In genomic region chr19:10602330-10603083, GRCh38 we compare ENCODE assay signal across 9 cellular contexts. TPM values are rescaled to one million over a fixed set of nuclear protein-coding genes. Genes with fewer than 3 reads are reported as not detected.
A peak's percentile ranks its signal among the peaks of the same experiment; 100 is the strongest.
DNase-seq lines count a peak whose midpoint lies in the region; ATAC-seq and TF ChIP-seq lines count a peak whose summit lies in the region.
"Had no signal": no experiment of that assay in that cellular context is flagged by ENCODE, and none has a peak within 500 bp of the region (broad histone marks: within the 10 kb centered on the region; RNA-seq: fewer than 3 reads in every experiment).

No MANE protein-coding gene starts in this region.

- H3K9me2 ChIP-seq in neural cell (ENCODE audit: insufficient read depth, low read length), result no peaks in the 10 kb centered on the region

- peak overlapping the region; percentile 74 for H3K4me2 ChIP-seq in neural cell (ENCODE audit: low read length)

- H3K4me3 ChIP-seq in HUES64 (ENCODE audit: low read length) (peak overlapping the region; percentile 97), RWPE2 (ENCODE audit: severe bottlenecking) (peak overlapping the region; percentile 73), fibroblast of villous mesenchyme (ENCODE audit: low read depth, low read length) (peak overlapping the region; percentile 96), neural cell (ENCODE audit: low read length) (peak overlapping the region; percentile 97)

- peak overlapping the region; percentile 87 to 95 (median 92) for H3K27ac Mint-ChIP-seq in CD14-positive monocyte
- peak overlapping the region; percentile 98 to 99 for H3K27ac Mint-ChIP-seq in stimulated activated naive CD8-positive, alpha-beta T cell treated with anti-CD3 and anti-CD28 coated beads, Interleukin-15, amount 100 ng/mL, for 72 hours

- H3K4me1 ChIP-seq in HUES64 (ENCODE audit: insufficient read depth, low read length) (peaks cover 16% of the 10 kb centered on the region), RWPE2 (ENCODE audit: insufficient read depth, poor library complexity, severe bottlenecking) (peaks cover 20% of the 10 kb centered on the region)

- peak overlapping the region; percentile 92 for H3K9ac ChIP-seq in HUES64 (ENCODE audit: low read depth, low read length)
- peak overlapping the region; percentile 98 for H3K9ac ChIP-seq in neural cell (ENCODE audit: low read length)

- ATAC-seq in GM19351 (IDR thresholded peaks at IDR 0.05; ENCODE audit: unreplicated experiment) (peak; percentile 60), RWPE2 (ENCODE audit: low read depth) (peak; percentile 92)
- peak; percentile 80 for ATAC-seq in stimulated activated naive CD8-positive, alpha-beta T cell treated with anti-CD3 and anti-CD28 coated beads, Interleukin-15, amount 100 ng/mL, for 72 hours

- intact Hi-C loops in CD14-positive monocyte (cut with micrococcal nuclease), result loop anchor here in 1 of 2 donors (5.0 kb wide), 1 partner anchor 35 kb away; no protein-coding TSS in a partner anchor

- under 1% methylated on average over 76 of the region's 76 CpGs for WGBS in HUES64

- H3K9me3 ChIP-seq in HUES64 (ENCODE audit: insufficient read depth, low read depth, low read length), result no peaks in the 10 kb centered on the region
- H3K9me3 ChIP-seq in RWPE2 (ENCODE audit: severe bottlenecking), result no peaks in the 10 kb centered on the region
- no peaks in the 10 kb centered on the region for H3K9me3 ChIP-seq in neural cell (ENCODE audit: low read length)

- no peaks in the 10 kb centered on the region for H3K27me3 ChIP-seq in HUES64 (ENCODE audit: insufficient read depth, low read length)
- no peaks in the 10 kb centered on the region for H3K27me3 ChIP-seq in RWPE2 (ENCODE audit: insufficient read depth, poor library complexity, severe bottlenecking)
- no peaks in the 10 kb centered on the region for H3K27me3 ChIP-seq in neural cell (ENCODE audit: insufficient read depth, low read depth, low read length)

- peak overlapping the region; percentile 89 to 92 for H3K4me3 Mint-ChIP-seq in CD14-positive monocyte
- peak overlapping the region; percentile 89 to 91 for H3K4me3 Mint-ChIP-seq in stimulated activated naive CD8-positive, alpha-beta T cell treated with anti-CD3 and anti-CD28 coated beads, Interleukin-15, amount 100 ng/mL, for 72 hours

- peak; percentile 33 for TF ChIP-seq EP300 in neural cell (conservative IDR thresholded peaks at IDR 0.05; ENCODE audit: poor library complexity, severe bottlenecking)

- H3K27me3 Mint-ChIP-seq in CD14-positive monocyte (ENCODE audit: low read depth in 3 of 3), result peaks cover 1 to 5% (median 3%) of the 10 kb centered on the region in 3 donors
- no peaks in the 10 kb centered on the region for H3K27me3 Mint-ChIP-seq in stimulated activated naive CD8-positive, alpha-beta T cell treated with anti-CD3 and anti-CD28 coated beads, Interleukin-15, amount 100 ng/mL, for 72 hours

- no peak for TF ChIP-seq RAD21 in neural cell (conservative IDR thresholded peaks at IDR 0.05)

- peaks cover 0 to 3% (median 0%) of the 10 kb centered on the region in 7 donors for H3K9me3 Mint-ChIP-seq in CD14-positive monocyte
- H3K9me3 Mint-ChIP-seq in stimulated activated naive CD8-positive, alpha-beta T cell treated with anti-CD3 and anti-CD28 coated beads, Interleukin-15, amount 100 ng/mL, for 72 hours, result no peaks in the 10 kb centered on the region

- H3K27ac ChIP-seq in HUES64 (ENCODE audit: low read depth, low read length), result peak overlapping the region; percentile 89
- H3K27ac ChIP-seq in RWPE2 (ENCODE audit: poor library complexity, severe bottlenecking), result no peak overlapping the region
- peak overlapping the region; percentile 86 for H3K27ac ChIP-seq in neural cell (ENCODE audit: low read length)

- peak; percentile 70 for DNase-seq in CD14-positive monocyte (ENCODE audit: low spot score)
- DNase-seq in RWPE2 (ENCODE audit: low spot score), result peak; percentile 51
- DNase-seq in activated effector memory CD4-positive, alpha-beta T cell treated with anti-CD3 and anti-CD28 coated beads, Interleukin-2, amount 50 U/mL, for 16 hours, result peak; percentile 95
- peak; percentile 69 for DNase-seq in fibroblast of villous mesenchyme (ENCODE audit: low read depth)
- DNase-seq in stimulated activated naive CD8-positive, alpha-beta T cell treated with anti-CD3 and anti-CD28 coated beads, Interleukin-15, amount 100 ng/mL, for 72 hours, result peak; percentile 84 to 85

- no peaks in the 10 kb centered on the region for H4K20me1 ChIP-seq in neural cell (ENCODE audit: insufficient read depth)

- peaks cover 29% of the 10 kb centered on the region for H3K79me2 ChIP-seq in neural cell (replicated peaks; ENCODE audit: insufficient read depth, low read length)

- H3K36me3 ChIP-seq in HUES64 (ENCODE audit: insufficient read depth, low read length), result no peaks in the 10 kb centered on the region; the same call in 1 of the 2 replicates
- no peaks in the 10 kb centered on the region for H3K36me3 ChIP-seq in RWPE2 (ENCODE audit: low read depth)
- H3K36me3 ChIP-seq in neural cell (ENCODE audit: insufficient read depth, low read length), result no peaks in the 10 kb centered on the region

- H3F3A ChIP-seq in neural cell (ENCODE audit: insufficient read depth, low read length, poor library complexity, severe bottlenecking), result no peaks in the 10 kb centered on the region

- no peak for TF ChIP-seq CTCF in CD14-positive monocyte (IDR thresholded peaks at IDR 0.05)
- TF ChIP-seq CTCF in RWPE2 (IDR thresholded peaks at IDR 0.05; ENCODE audit: poor library complexity, severe bottlenecking), result no peak
- TF ChIP-seq CTCF in fibroblast of villous mesenchyme (IDR thresholded peaks at IDR 0.05; ENCODE audit: insufficient read depth, low read depth, low read length), result no peak
- no peak for TF ChIP-seq CTCF in neural cell (IDR thresholded peaks at IDR 0.05; ENCODE audit: poor library complexity, severe bottlenecking)

- no peaks in the 10 kb centered on the region for H3K36me3 Mint-ChIP-seq in CD14-positive monocyte

- peaks cover 30% of the 10 kb centered on the region for H3K4me1 Mint-ChIP-seq in CD14-positive monocyte
- peaks cover 21% of the 10 kb centered on the region for H3K4me1 Mint-ChIP-seq in stimulated activated naive CD8-positive, alpha-beta T cell treated with anti-CD3 and anti-CD28 coated beads, Interleukin-15, amount 100 ng/mL, for 72 hours

- H2AFZ ChIP-seq in neural cell (ENCODE audit: low read depth, low read length), result peak overlapping the region; percentile 65

TF ChIP-seq in neural cell, 6 proteins besides CTCF, POLR2A, EP300 and RAD21:
- TF ChIP-seq POLR2AphosphoS5 (IDR thresholded peaks at IDR 0.05) (peak; percentile 88), MXI1 (conservative IDR thresholded peaks at IDR 0.05; ENCODE audit: poor library complexity, severe bottlenecking) (peak; percentile 57), TAF1 (IDR thresholded peaks at IDR 0.05; ENCODE audit: low read depth) (no peak), EZH2 (IDR thresholded peaks at IDR 0.05; ENCODE audit: borderline replicate concordance, insufficient read depth, low read length, poor library complexity, severe bottlenecking) (no peak), SMC3 (conservative IDR thresholded peaks at IDR 0.05; ENCODE audit: poor library complexity) (no peak), REST (IDR thresholded peaks at IDR 0.05; ENCODE audit: borderline replicate concordance) (peak; percentile 61)

RNA-seq across cellular contexts. Expression of gene AP1M2, which starts 15.4 kb away (rescaled TPM):
- polyA plus RNA-seq in CD14-positive monocyte, result under 1 TPM in 1 of 2 donors, not detected in 1; 0.36 TPM
- polyA plus RNA-seq in HUES64 (2013, experiment 1 of 2), result 14.7 TPM
- 17.5 TPM for polyA plus RNA-seq in HUES64 (2013, experiment 2 of 2)
- total RNA-seq in fibroblast of villous mesenchyme, result 6.1 and 13.4 TPM in 2 replicates
- 0.38 and 3.7 TPM in 2 replicates for polyA plus RNA-seq in neural cell
- polyA minus RNA-seq in neural cell, result not detected in 2 replicates
- total RNA-seq: T-helper 2 cell treated with Interferon-gamma antibody and Interleukin-4, amounts not matched to agents 100 ng/mL and 5 ng/mL, for 36 hours had no signal

RNA-seq across cellular contexts. Expression of gene SLC44A2, which starts 22.8 kb away (rescaled TPM):
- polyA plus RNA-seq in CD14-positive monocyte, result 10 to 100 TPM; 43.5 to 95.9 TPM
- polyA plus RNA-seq in HUES64 (2013, experiment 1 of 2), result 58.0 TPM
- polyA plus RNA-seq in HUES64 (2013, experiment 2 of 2), result 76.6 TPM
- total RNA-seq in fibroblast of villous mesenchyme, result 81.8 and 88.5 TPM in 2 replicates
- polyA plus RNA-seq in neural cell, result 50.0 and 55.7 TPM in 2 replicates
- polyA minus RNA-seq in neural cell, result 28.1 and 29.5 TPM in 2 replicates

RNA-seq across cellular contexts. Expression of gene CDKN2D, which starts 33.7 kb away (rescaled TPM):
- polyA plus RNA-seq in CD14-positive monocyte, result 100 to 1,000 TPM; 115 to 130 TPM
- 2.4 TPM for polyA plus RNA-seq in HUES64 (2013, experiment 1 of 2)
- polyA plus RNA-seq in HUES64 (2013, experiment 2 of 2), result 3.7 TPM
- 6.0 and 6.1 TPM in 2 replicates for total RNA-seq in fibroblast of villous mesenchyme
- 333 and 339 TPM in 2 replicates for polyA plus RNA-seq in neural cell
- polyA minus RNA-seq in neural cell, result 98.5 and 118 TPM in 2 replicates

RNA-seq across cellular contexts. Expression of gene KRI1, which starts 36.7 kb away (rescaled TPM):
- 1 to 10 TPM; 3.9 to 6.1 TPM for polyA plus RNA-seq in CD14-positive monocyte
- polyA plus RNA-seq in HUES64 (2013, experiment 1 of 2), result 27.0 TPM
- polyA plus RNA-seq in HUES64 (2013, experiment 2 of 2), result 24.5 TPM
- total RNA-seq in fibroblast of villous mesenchyme, result 4.5 and 5.6 TPM in 2 replicates
- polyA plus RNA-seq in neural cell, result 5.3 and 6.5 TPM in 2 replicates
- polyA minus RNA-seq in neural cell, result 6.5 and 7.5 TPM in 2 replicates

RNA-seq across cellular contexts. Expression of gene ILF3, which starts 51.6 kb away (rescaled TPM):
- polyA plus RNA-seq in CD14-positive monocyte (10 to 100 TPM; 34.4 to 48.1 TPM), neural cell (464 and 522 TPM in 2 replicates)
- 346 TPM for polyA plus RNA-seq in HUES64 (2013, experiment 1 of 2)
- polyA plus RNA-seq in HUES64 (2013, experiment 2 of 2), result 330 TPM
- 121 and 136 TPM in 2 replicates for total RNA-seq in fibroblast of villous mesenchyme
- 314 and 333 TPM in 2 replicates for polyA minus RNA-seq in neural cell
